17 cellular contexts compared by ENCODE assay signal in the genomic region with DNA sequence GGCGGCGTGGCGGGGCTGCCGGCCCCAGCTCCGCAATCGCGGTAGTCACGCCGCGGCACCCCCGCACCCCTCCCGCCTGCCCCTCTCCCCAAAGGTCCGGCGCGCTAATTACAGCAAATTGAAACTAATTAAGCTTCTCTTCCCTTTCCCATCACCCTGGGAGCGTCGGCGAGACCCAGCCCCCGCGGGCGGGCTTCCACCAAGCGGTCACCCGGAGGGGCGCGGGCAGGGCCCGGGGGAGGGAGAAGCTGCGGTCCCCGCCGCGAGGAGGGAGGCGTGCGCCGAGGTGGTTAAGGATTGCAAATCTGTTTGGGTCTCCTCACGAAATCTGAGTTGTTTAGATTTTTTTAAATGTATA. TPM values are rescaled to one million over a fixed set of nuclear protein-coding genes. Genes with fewer than 3 reads are reported as not detected.
A peak's percentile ranks its signal among the peaks of the same experiment; 100 is the strongest.
DNase-seq lines count a peak whose midpoint lies in the region; ATAC-seq, FAIRE-seq and TF ChIP-seq lines count a peak whose summit lies in the region.
"Had no signal": no experiment of that assay in that cellular context is flagged by ENCODE, and none has a peak within 500 bp of the region (broad histone marks: within the 10 kb centered on the region; RNA-seq: fewer than 3 reads in every experiment).

No MANE protein-coding gene starts in this region.

- H3K9me3 Mint-ChIP-seq in Calu3 (ENCODE audit: low read depth, unreplicated experiment) (no peaks in the 10 kb centered on the region), nephron progenitor cell (peaks cover 1% of the 10 kb centered on the region)
- H3K9me3 Mint-ChIP-seq: effector memory CD8-positive, alpha-beta T cell had no signal

- H3K27ac Mint-ChIP-seq in Calu3 (ENCODE audit: unreplicated experiment) (peak overlapping the region; percentile 53), T-helper 17 cell (no peak overlapping the region), nephron progenitor cell (no peak overlapping the region)
- H3K27ac Mint-ChIP-seq: effector memory CD8-positive, alpha-beta T cell had no signal

- no peaks in the 10 kb centered on the region for H3K9me3 ChIP-seq in T-helper 17 cell (ENCODE audit: control insufficient read depth, low read length, poor library complexity, severe bottlenecking)
- H3K9me3 ChIP-seq: heart right ventricle had no signal

- DNase-seq in Calu3 (no peak), T-helper 17 cell (no peak), epithelial cell of esophagus (ENCODE audit: low read depth) (no peak), nephron progenitor cell (peak; percentile 22), DMS153 (lab: John Stamatoyannopoulos, UW) (no peak), NCI-H226 (no peak), D721Med (ENCODE audit: insufficient read length, low spot score) (no peak)
- DNase-seq: C1 segment of cervical spinal cord; effector memory CD8-positive, alpha-beta T cell; heart right ventricle; NCI-H1105 treated with DMSO at 0.1 percent for 48 hours; NCI-H510A had no signal

- H3K27me3 Mint-ChIP-seq in Calu3 (ENCODE audit: unreplicated experiment), result peaks cover 51% of the 10 kb centered on the region
- peaks cover 24% of the 10 kb centered on the region for H3K27me3 Mint-ChIP-seq in T-helper 17 cell
- peaks cover 97% of the 10 kb centered on the region for H3K27me3 Mint-ChIP-seq in nephron progenitor cell (ENCODE audit: low read depth, poor library complexity)

- H3K4me3 ChIP-seq in epithelial cell of esophagus (ENCODE audit: low read length), result peak overlapping the region; percentile 21

- intact Hi-C loops in Calu3 (cut with micrococcal nuclease; ENCODE audit: unreplicated experiment), result no loop called here

- H3K4me1 Mint-ChIP-seq in Calu3 (ENCODE audit: low read depth, unreplicated experiment) (peaks cover 9% of the 10 kb centered on the region), T-helper 17 cell (peaks cover 15% of the 10 kb centered on the region), nephron progenitor cell (peaks cover 30% of the 10 kb centered on the region)

- CTCF ChIA-PET in Calu3 (lab: Charles Lee), result no interaction called here

- FAIRE-seq in D721Med (lab: Jason Lieb, UNC), result no peak
- FAIRE-seq: G401.6, HepG2 had no signal

- no peak for ATAC-seq in T-helper 17 cell
- ATAC-seq in GM21381 (IDR thresholded peaks at IDR 0.05; ENCODE audit: unreplicated experiment), result no peak
- ATAC-seq: effector memory CD8-positive, alpha-beta T cell; heart right ventricle; HepG2 had no signal

- H3K36me3 Mint-ChIP-seq in Calu3 (ENCODE audit: insufficient read depth, unreplicated experiment), result peaks cover 21% of the 10 kb centered on the region
- H3K36me3 Mint-ChIP-seq in T-helper 17 cell (ENCODE audit: low read depth), result peaks cover 2% of the 10 kb centered on the region
- peaks cover 25% of the 10 kb centered on the region for H3K36me3 Mint-ChIP-seq in nephron progenitor cell (ENCODE audit: low read depth)

- no TSS peak for BruUV-seq in Calu3 (replicated peaks; lab: Mats Ljungman, UMichigan)

- H3K4me3 Mint-ChIP-seq in Calu3 (ENCODE audit: low read depth, unreplicated experiment), result peak overlapping the region; percentile 73
- peak overlapping the region; percentile 51 for H3K4me3 Mint-ChIP-seq in T-helper 17 cell
- peak overlapping the region; percentile 73 for H3K4me3 Mint-ChIP-seq in nephron progenitor cell

- TF ChIP-seq CTCF in Calu3 (IDR thresholded peaks at IDR 0.05; ENCODE audit: unreplicated experiment) (no peak), epithelial cell of esophagus (IDR thresholded peaks at IDR 0.05; ENCODE audit: insufficient read depth, low read depth, low read length, missing control alignments) (no peak), nephron progenitor cell (IDR thresholded peaks at IDR 0.05) (no peak), D721Med (IDR thresholded peaks at IDR 0.05; ENCODE audit: insufficient read depth, missing control alignments) (no peak)

RNA-seq across cellular contexts. Expression of gene ARX, which starts 13.1 kb away (rescaled TPM):
- total RNA-seq in Calu3 (2022) (not detected in 2 replicates), T-helper 17 cell (not detected)
- total RNA-seq: HepG2, renal cortical epithelial cell, RPMI7951 had no signal
